Comparison of ENCODE assay signal across 9 cellular contexts in the genomic region with DNA sequence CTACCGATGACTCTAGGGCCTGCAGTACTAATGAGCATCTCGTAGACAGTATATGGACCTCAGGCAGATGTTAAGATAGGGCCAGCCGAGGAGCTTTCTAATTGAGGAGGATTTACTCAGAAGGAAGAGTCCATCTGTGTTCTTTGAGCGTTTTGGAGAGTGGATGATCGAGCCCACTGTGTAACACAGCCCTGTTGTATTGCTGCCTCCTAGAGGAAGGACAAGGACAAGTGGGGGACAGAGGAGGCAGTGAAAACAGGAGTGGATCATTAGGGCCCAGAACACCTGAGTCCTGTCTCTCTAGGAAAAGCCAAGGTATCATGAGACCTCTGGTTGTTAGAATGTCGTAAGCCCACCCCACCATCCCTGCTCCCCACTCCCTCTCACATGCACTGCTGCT.
DNase-seq lines count a peak whose midpoint lies in the region; ATAC-seq and TF ChIP-seq lines count a peak whose summit lies in the region.
"Had no signal": no experiment of that assay in that cellular context is flagged by ENCODE, and none has a peak within 500 bp of the region (broad histone marks: within the 10 kb centered on the region; RNA-seq: fewer than 3 reads in every experiment).

No MANE protein-coding gene starts in this region.

- no TSS peak for BruUV-seq in mammary epithelial cell (replicated peaks; lab: Mats Ljungman, UMichigan)

- H3K27me3 Mint-ChIP-seq in activated naive CD8-positive, alpha-beta T cell, result no peaks in the 10 kb centered on the region
- no peaks in the 10 kb centered on the region for H3K27me3 Mint-ChIP-seq in activated naive CD8-positive, alpha-beta T cell treated with anti-CD3 and anti-CD28 coated beads for 36 hours

- H3K9me3 ChIP-seq in SK-N-SH (no peaks in the 10 kb centered on the region), left ventricle myocardium inferior (replicated peaks) (no peaks in the 10 kb centered on the region), upper lobe of right lung (no peaks in the 10 kb centered on the region), mammary epithelial cell (replicated peaks; ENCODE audit: insufficient read depth, low read length) (no peaks in the 10 kb centered on the region)

- no peak overlapping the region for H3K4me3 Mint-ChIP-seq in activated naive CD8-positive, alpha-beta T cell
- H3K4me3 Mint-ChIP-seq in activated naive CD8-positive, alpha-beta T cell treated with anti-CD3 and anti-CD28 coated beads for 36 hours, result no peak overlapping the region

- H3K4me3 ChIP-seq in SK-N-SH (ENCODE audit: low read depth in 2 of 2, low read length in 1 of 2), result no peak overlapping the region
- no peak overlapping the region for H3K4me3 ChIP-seq in left ventricle myocardium inferior
- no peak overlapping the region for H3K4me3 ChIP-seq in upper lobe of right lung
- H3K4me3 ChIP-seq in H7 (ENCODE audit: insufficient read depth, low read depth, low read length), result no peak overlapping the region
- H3K4me3 ChIP-seq in mammary epithelial cell (replicated peaks in 1 of 3; ENCODE audit: insufficient read depth in 1 of 3, low read depth in 2 of 3, low read length in 3 of 3), result no peak overlapping the region

- no peak overlapping the region for H3K9ac ChIP-seq in SK-N-SH
- no peak overlapping the region for H3K9ac ChIP-seq in mammary epithelial cell (ENCODE audit: insufficient read depth, low read length)

- TF ChIP-seq RAD21 in SK-N-SH (IDR thresholded peaks at IDR 0.05; ENCODE audit: low read length), result 0 out of 2 replicates have a peak, but pooled peaks have one; percentile 8

- peaks cover 27% of the 10 kb centered on the region for H3K4me1 Mint-ChIP-seq in activated naive CD8-positive, alpha-beta T cell (ENCODE audit: low read depth)
- peaks cover 25% of the 10 kb centered on the region for H3K4me1 Mint-ChIP-seq in activated naive CD8-positive, alpha-beta T cell treated with anti-CD3 and anti-CD28 coated beads for 36 hours

- H3K36me3 ChIP-seq in SK-N-SH (replicated peaks in 1 of 2; ENCODE audit: control insufficient read depth in 1 of 2, insufficient read depth in 2 of 2, low read length in 1 of 2), result no peaks in the 10 kb centered on the region
- no peaks in the 10 kb centered on the region for H3K36me3 ChIP-seq in left ventricle myocardium inferior
- H3K36me3 ChIP-seq in upper lobe of right lung, result no peaks in the 10 kb centered on the region
- no peaks in the 10 kb centered on the region for H3K36me3 ChIP-seq in H7 (replicated peaks; ENCODE audit: control insufficient read depth, insufficient read depth, low read length)
- H3K36me3 ChIP-seq in mammary epithelial cell (ENCODE audit: insufficient read depth, low read length), result no peaks in the 10 kb centered on the region

- CTCF ChIA-PET in SK-N-SH (lab: Yijun Ruan, JAX) (interaction anchor here (0.8 to 4.3 kb wide), 46 partner anchors 10 to 1203 kb away, joined by 3 to 58 read pairs (median 6); a partner anchor contains a TSS), mammary epithelial cell (lab: Charles Lee; ENCODE audit: low non-redundant PET) (no interaction called here)

- TF ChIP-seq EP300 in SK-N-SH (IDR thresholded peaks at IDR 0.05; ENCODE audit: borderline replicate concordance in 1 of 2, low read depth in 1 of 2, low read length in 1 of 2), result no peak

- H3K79me2 ChIP-seq in SK-N-SH (ENCODE audit: insufficient read depth), result no peaks in the 10 kb centered on the region
- H3K79me2 ChIP-seq in mammary epithelial cell (ENCODE audit: insufficient read depth, low read length), result no peaks in the 10 kb centered on the region

- H3K27ac ChIP-seq in SK-N-SH (ENCODE audit: low read depth in 2 of 2, low read length in 1 of 2), result no peak overlapping the region
- H3K27ac ChIP-seq in left ventricle myocardium inferior (replicated peaks), result no peak overlapping the region
- H3K27ac ChIP-seq in upper lobe of right lung, result no peak overlapping the region
- no peak overlapping the region for H3K27ac ChIP-seq in mammary epithelial cell (ENCODE audit: insufficient read depth, low read depth, low read length)

- 91% methylated on average over 6 of the region's 6 CpGs for WGBS in SK-N-SH (ENCODE audit: low lambda C conversion rate)
- WGBS in mammary epithelial cell (ENCODE audit: low coverage, missing lambda C conversion rate), result 61% methylated on average over 6 of the region's 6 CpGs

- POLR2A ChIA-PET in SK-N-SH (lab: Yijun Ruan, JAX), result no interaction called here

- H3K4me2 ChIP-seq in SK-N-SH (no peak overlapping the region), mammary epithelial cell (ENCODE audit: insufficient read depth, low read depth, low read length) (no peak overlapping the region)

- in situ Hi-C loops in mammary epithelial cell (cut with MboI; ENCODE audit: low sequenced_read_pairs in 2 of 2), result loop anchor here in 1 of 2 donors (10.0 kb wide), 1 partner anchor 231 kb away; a partner anchor contains a TSS

- H2AFZ ChIP-seq in SK-N-SH (ENCODE audit: low read depth) (no peak overlapping the region), mammary epithelial cell (ENCODE audit: low read depth, low read length) (no peak overlapping the region)

- ATAC-seq in upper lobe of right lung, result peak; percentile 19

- no peaks in the 10 kb centered on the region for H3F3A ChIP-seq in SK-N-SH (replicated peaks; ENCODE audit: insufficient read depth)

- intact Hi-C loops in left ventricle myocardium inferior (cut with micrococcal nuclease) (no loop called here), upper lobe of right lung (cut with DNase I) (loop anchor here (10.0 kb wide), 1 partner anchor 91 kb away; no protein-coding TSS in a partner anchor), mammary epithelial cell (cut with micrococcal nuclease) (no loop called here)

- TF ChIP-seq CTCF in SK-N-SH (IDR thresholded peaks at IDR 0.05) (no peak), left ventricle myocardium inferior (IDR thresholded peaks at IDR 0.05; ENCODE audit: borderline replicate concordance) (peak; percentile 13), upper lobe of right lung (IDR thresholded peaks at IDR 0.05) (peak; percentile 10), mammary epithelial cell (conservative IDR thresholded peaks at IDR 0.05 in 1 of 2, IDR thresholded peaks at IDR 0.05 in 1 of 2; ENCODE audit: extremely low read depth in 1 of 2, insufficient read depth in 1 of 2, low read depth in 1 of 2, low read length in 2 of 2) (peak in 1 of 2 donors; percentile 24)

- H3K9me3 Mint-ChIP-seq in activated naive CD8-positive, alpha-beta T cell (ENCODE audit: low read depth), result no peaks in the 10 kb centered on the region
- H3K9me3 Mint-ChIP-seq in activated naive CD8-positive, alpha-beta T cell treated with anti-CD3 and anti-CD28 coated beads for 36 hours, result peaks cover 8% of the 10 kb centered on the region

- dilution Hi-C loops in mammary epithelial cell (cut with HindIII; ENCODE audit: low sequenced_read_pairs), result no loop called here

- H3K9me2 ChIP-seq in SK-N-SH, result no peaks in the 10 kb centered on the region

- H3K4me1 ChIP-seq in SK-N-SH (ENCODE audit: control insufficient read depth in 1 of 2, insufficient read depth in 2 of 2, low read depth in 1 of 2, low read length in 1 of 2) (peaks cover 0 to 7% of the 10 kb centered on the region in 2 experiments; a peak in 2 of 4 replicates), left ventricle myocardium inferior (peaks cover 6% of the 10 kb centered on the region), upper lobe of right lung (peaks cover 10% of the 10 kb centered on the region), mammary epithelial cell (ENCODE audit: insufficient read depth, low read length) (peaks cover 14% of the 10 kb centered on the region)

- H3K27me3 ChIP-seq in SK-N-SH (ENCODE audit: insufficient read depth), result no peaks in the 10 kb centered on the region
- no peaks in the 10 kb centered on the region for H3K27me3 ChIP-seq in left ventricle myocardium inferior (ENCODE audit: low read depth)
- H3K27me3 ChIP-seq in upper lobe of right lung, result no peaks in the 10 kb centered on the region
- no peaks in the 10 kb centered on the region for H3K27me3 ChIP-seq in H7 (ENCODE audit: control insufficient read depth, insufficient read depth, low read length)
- no peaks in the 10 kb centered on the region for H3K27me3 ChIP-seq in mammary epithelial cell (ENCODE audit: insufficient read depth, low read length)

- peak overlapping the region; percentile 23 for H3K27ac Mint-ChIP-seq in activated naive CD8-positive, alpha-beta T cell
- H3K27ac Mint-ChIP-seq in activated naive CD8-positive, alpha-beta T cell treated with anti-CD3 and anti-CD28 coated beads for 36 hours, result no peak overlapping the region

- no peak for DNase-seq in activated naive CD8-positive, alpha-beta T cell treated with anti-CD3 and anti-CD28 coated beads for 36 hours
- DNase-seq in SK-N-SH (no peak), left ventricle myocardium inferior (no peak), upper lobe of right lung (no peak), DMS153 treated with DMSO at 0.1 percent for 48 hours (lab: John Stamatoyannopoulos, UW; ENCODE audit: unreplicated experiment) (no peak), H7 (no peak), mammary epithelial cell (no peak)
- DNase-seq: occipital lobe had no signal

- no peaks in the 10 kb centered on the region for H3K36me3 Mint-ChIP-seq in activated naive CD8-positive, alpha-beta T cell
- peaks cover 4% of the 10 kb centered on the region for H3K36me3 Mint-ChIP-seq in activated naive CD8-positive, alpha-beta T cell treated with anti-CD3 and anti-CD28 coated beads for 36 hours

- H4K20me1 ChIP-seq in SK-N-SH (ENCODE audit: insufficient read depth) (no peaks in the 10 kb centered on the region), mammary epithelial cell (ENCODE audit: insufficient read depth, low read length) (no peaks in the 10 kb centered on the region)

TF ChIP-seq in SK-N-SH, 30 proteins besides CTCF, POLR2A, EP300 and RAD21 (continues in another document):
- no peak for TF ChIP-seq MEF2A (IDR thresholded peaks at IDR 0.05; ENCODE audit: borderline replicate concordance, low read depth)
- TF ChIP-seq, protein P1, sequence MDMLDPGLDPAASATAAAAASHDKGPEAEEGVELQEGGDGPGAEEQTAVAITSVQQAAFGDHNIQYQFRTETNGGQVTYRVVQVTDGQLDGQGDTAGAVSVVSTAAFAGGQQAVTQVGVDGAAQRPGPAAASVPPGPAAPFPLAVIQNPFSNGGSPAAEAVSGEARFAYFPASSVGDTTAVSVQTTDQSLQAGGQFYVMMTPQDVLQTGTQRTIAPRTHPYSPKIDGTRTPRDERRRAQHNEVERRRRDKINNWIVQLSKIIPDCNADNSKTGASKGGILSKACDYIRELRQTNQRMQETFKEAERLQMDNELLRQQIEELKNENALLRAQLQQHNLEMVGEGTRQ (IDR thresholded peaks at IDR 0.05; ENCODE audit: borderline replicate concordance, low read depth, low read length), result no peak
- no peak for TF ChIP-seq JUND (IDR thresholded peaks at IDR 0.05)
- no peak for TF ChIP-seq SIN3A (IDR thresholded peaks at IDR 0.05; ENCODE audit: borderline replicate concordance, low read depth, low read length)
- no peak for TF ChIP-seq ELF1 (IDR thresholded peaks at IDR 0.05)
- TF ChIP-seq GABPA (IDR thresholded peaks at IDR 0.05; ENCODE audit: low read depth), result no peak
